ENCODE assay signal across 27 cellular contexts in the genomic region with DNA sequence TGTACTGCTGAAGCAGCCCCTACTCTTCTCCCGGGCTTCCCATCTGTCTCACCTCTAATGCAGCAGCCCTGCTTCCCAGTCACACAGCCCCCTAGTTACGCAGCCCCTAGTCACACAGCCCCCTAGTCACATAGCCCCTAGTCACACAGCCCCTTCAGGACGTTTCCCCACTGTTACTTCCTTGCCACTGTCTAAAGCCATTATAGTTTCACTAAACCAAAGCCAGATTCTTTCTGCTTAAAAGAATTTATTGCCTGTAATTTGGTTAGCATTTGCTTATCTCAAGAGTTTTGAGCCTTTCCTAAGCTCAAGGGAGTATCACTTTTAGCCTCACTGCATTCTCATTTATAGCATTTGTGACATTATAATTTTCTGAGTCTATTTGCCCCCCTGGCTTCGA.
"Had no signal": no experiment of that assay in that cellular context is flagged by ENCODE, and none has a peak within 500 bp of the region (broad histone marks: within the 10 kb centered on the region; RNA-seq: fewer than 3 reads in every experiment).

No MANE protein-coding gene starts in this region.

- H3K4me1 Mint-ChIP-seq: activated CD4-positive, alpha-beta T cell treated with anti-CD3 and anti-CD28 coated beads, Interleukin-2, amount 10 ng/mL, durations not matched to agents 7 days and 5 days; activated CD8-positive, alpha-beta memory T cell treated with anti-CD3 and anti-CD28 coated beads, Interleukin-2, amount 10 ng/mL, durations not matched to agents 7 days and 5 days; central memory CD8-positive, alpha-beta T cell had no signal

- FAIRE-seq: colon, endothelial cell of umbilical vein, frontal cortex had no signal

- H3K4me3 Mint-ChIP-seq: activated CD4-positive, alpha-beta T cell treated with anti-CD3 and anti-CD28 coated beads, Interleukin-2, amount 10 ng/mL, durations not matched to agents 7 days and 5 days; activated CD8-positive, alpha-beta memory T cell treated with anti-CD3 and anti-CD28 coated beads, Interleukin-2, amount 10 ng/mL, durations not matched to agents 7 days and 5 days; activated CD8-positive, alpha-beta T cell treated with anti-CD3 and anti-CD28 coated beads for 36 hours; activated naive CD8-positive, alpha-beta T cell treated with anti-CD3 and anti-CD28 coated beads for 36 hours; central memory CD8-positive, alpha-beta T cell; mesothelial cell of epicardium; naive thymus-derived CD8-positive, alpha-beta T cell; stimulated activated memory B cell treated with anti-CD40 and anti-IgM and Interleukin-4, amounts not matched to agents 10 μg/mL and 1 μg/mL and 100 μg/mL, for 72 hours had no signal

- DNase-seq: activated CD4-positive, alpha-beta T cell treated with anti-CD3 and anti-CD28 coated beads, Interleukin-2, amount 10 ng/mL, durations not matched to agents 7 days and 5 days; activated CD4-positive, CD25-positive, alpha-beta regulatory T cell treated with anti-CD3 and anti-CD28 coated beads, Interleukin-2, amount 50 U/mL, for 72 hours; activated CD8-positive, alpha-beta memory T cell treated with anti-CD3 and anti-CD28 coated beads, Interleukin-2, amount 10 ng/mL, durations not matched to agents 7 days and 5 days; activated CD8-positive, alpha-beta T cell treated with anti-CD3 and anti-CD28 coated beads for 36 hours; activated naive CD4-positive, alpha-beta T cell; activated naive CD8-positive, alpha-beta T cell treated with anti-CD3 and anti-CD28 coated beads for 36 hours; activated T-cell treated with anti-CD3 and anti-CD28 coated beads for 4 hours; amniotic stem cell; effector memory CD4-positive, alpha-beta T cell; hippocampal formation; kidney glomerular epithelial cell; left ventricle myocardium inferior; naive thymus-derived CD8-positive, alpha-beta T cell; retina; sigmoid colon; stimulated activated CD4-positive, alpha-beta T cell treated with anti-CD3 and anti-CD28 coated beads, Interleukin-15, amount 100 ng/mL, for 24 hours; stomach; uterus; WERI-Rb-1 had no signal

- H3K9me3 Mint-ChIP-seq: activated CD4-positive, alpha-beta T cell treated with anti-CD3 and anti-CD28 coated beads, Interleukin-2, amount 10 ng/mL, durations not matched to agents 7 days and 5 days; activated CD8-positive, alpha-beta T cell treated with anti-CD3 and anti-CD28 coated beads for 36 hours; activated naive CD8-positive, alpha-beta T cell treated with anti-CD3 and anti-CD28 coated beads for 36 hours; activated T-helper 2 cell treated with anti-CD3 and anti-CD28 coated beads, Interferon-gamma antibody, Interleukin-2, Interleukin-4, amounts not matched to agents 10 μg/mL and 5 μg/mL and 100 μg/mL, durations not matched to agents 14 hours and 24 hours and 36 hours; central memory CD8-positive, alpha-beta T cell; mesothelial cell of epicardium; naive thymus-derived CD8-positive, alpha-beta T cell; stimulated activated memory B cell treated with anti-CD40 and anti-IgM and Interleukin-4, amounts not matched to agents 10 μg/mL and 1 μg/mL and 100 μg/mL, for 72 hours had no signal

- H3K27ac Mint-ChIP-seq: activated CD4-positive, alpha-beta T cell treated with anti-CD3 and anti-CD28 coated beads, Interleukin-2, amount 10 ng/mL, durations not matched to agents 7 days and 5 days; activated CD8-positive, alpha-beta memory T cell treated with anti-CD3 and anti-CD28 coated beads, Interleukin-2, amount 10 ng/mL, durations not matched to agents 7 days and 5 days; activated CD8-positive, alpha-beta T cell treated with anti-CD3 and anti-CD28 coated beads for 36 hours; activated naive CD8-positive, alpha-beta T cell treated with anti-CD3 and anti-CD28 coated beads for 36 hours; activated T-helper 2 cell treated with anti-CD3 and anti-CD28 coated beads, Interferon-gamma antibody, Interleukin-2, Interleukin-4, amounts not matched to agents 10 μg/mL and 5 μg/mL and 100 μg/mL, durations not matched to agents 14 hours and 24 hours and 36 hours; mesothelial cell of epicardium; stimulated activated memory B cell treated with anti-CD40 and anti-IgM and Interleukin-4, amounts not matched to agents 10 μg/mL and 1 μg/mL and 100 μg/mL, for 72 hours had no signal

- H3K27me3 Mint-ChIP-seq: central memory CD8-positive, alpha-beta T cell; stimulated activated memory B cell treated with anti-CD40 and anti-IgM and Interleukin-4, amounts not matched to agents 10 μg/mL and 1 μg/mL and 100 μg/mL, for 72 hours had no signal

- ATAC-seq: activated CD8-positive, alpha-beta memory T cell treated with anti-CD3 and anti-CD28 coated beads, Interleukin-2, amount 10 ng/mL, durations not matched to agents 7 days and 5 days; activated CD8-positive, alpha-beta T cell treated with anti-CD3 and anti-CD28 coated beads for 36 hours; esophagus mucosa; naive thymus-derived CD8-positive, alpha-beta T cell; stimulated activated memory B cell treated with anti-CD40 and anti-IgM and Interleukin-4, amounts not matched to agents 10 μg/mL and 1 μg/mL and 100 μg/mL, for 72 hours had no signal
